8 cellular contexts compared by ENCODE assay signal in the genomic region with DNA sequence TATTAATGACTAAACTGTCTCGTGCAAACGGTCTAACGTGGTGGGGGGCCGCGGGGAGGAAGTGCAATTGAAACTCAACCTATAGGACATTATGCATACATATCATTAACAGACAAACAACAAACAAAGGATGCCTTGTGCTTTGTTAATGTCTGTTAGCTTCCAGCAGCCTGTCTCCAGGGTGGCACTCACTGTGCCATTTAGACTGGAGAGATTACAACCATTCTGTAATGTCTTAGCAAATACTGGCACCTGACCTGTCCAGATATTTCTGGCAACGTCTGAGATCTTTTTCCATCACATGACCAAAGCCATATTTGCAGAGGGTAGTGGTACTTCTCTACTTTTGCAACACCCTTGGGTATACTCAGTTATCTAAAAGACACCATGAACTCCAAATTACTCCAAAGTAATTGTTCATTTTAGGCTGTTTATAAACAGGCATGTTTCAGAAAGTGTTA. TPM values are rescaled to one million over a fixed set of nuclear protein-coding genes. Genes with fewer than 3 reads are reported as not detected.
A peak's percentile ranks its signal among the peaks of the same experiment; 100 is the strongest.
DNase-seq lines count a peak whose midpoint lies in the region; ATAC-seq and TF ChIP-seq lines count a peak whose summit lies in the region.

No MANE protein-coding gene starts in this region.

- peaks cover 3 to 53% (median 10%) of the 10 kb centered on the region in 4 donors for H3K4me1 ChIP-seq in tibial nerve

- peak overlapping the region; percentile 75 for H3K4me3 Mint-ChIP-seq in activated CD4-positive, alpha-beta T cell treated with anti-CD3 and anti-CD28 coated beads, Interleukin-2, amount 10 ng/mL, durations not matched to agents 24 days and 14 days
- H3K4me3 Mint-ChIP-seq in activated naive CD8-positive, alpha-beta T cell = peak overlapping the region; percentile 84

- H3K27ac Mint-ChIP-seq in activated CD4-positive, alpha-beta T cell treated with anti-CD3 and anti-CD28 coated beads, Interleukin-2, amount 10 ng/mL, durations not matched to agents 24 days and 14 days = no peak overlapping the region
- H3K27ac Mint-ChIP-seq in activated naive CD8-positive, alpha-beta T cell = no peak overlapping the region

- no peaks in the 10 kb centered on the region for H3K36me3 Mint-ChIP-seq in activated CD4-positive, alpha-beta T cell treated with anti-CD3 and anti-CD28 coated beads, Interleukin-2, amount 10 ng/mL, durations not matched to agents 24 days and 14 days (ENCODE audit: low read depth)
- no peaks in the 10 kb centered on the region for H3K36me3 Mint-ChIP-seq in activated naive CD8-positive, alpha-beta T cell

- H3K9me3 ChIP-seq in tibial nerve = no peaks in the 10 kb centered on the region

- peaks cover 6% of the 10 kb centered on the region for H3K4me1 Mint-ChIP-seq in activated CD4-positive, alpha-beta T cell treated with anti-CD3 and anti-CD28 coated beads, Interleukin-2, amount 10 ng/mL, durations not matched to agents 24 days and 14 days
- H3K4me1 Mint-ChIP-seq in activated naive CD8-positive, alpha-beta T cell (ENCODE audit: low read depth) = peaks cover 11% of the 10 kb centered on the region

- H3K36me3 ChIP-seq in tibial nerve = no peaks in the 10 kb centered on the region

- H3K27ac ChIP-seq in tibial nerve = peak overlapping the region; percentile 91 to 95 (median 92)

- ATAC-seq in left lobe of liver = peak; percentile 34
- no peak for ATAC-seq in GM21528 (IDR thresholded peaks at IDR 0.05; ENCODE audit: low FRiP score, unreplicated experiment)

- no peaks in the 10 kb centered on the region for H3K27me3 ChIP-seq in tibial nerve

- peaks cover 78% of the 10 kb centered on the region for H3K27me3 Mint-ChIP-seq in activated CD4-positive, alpha-beta T cell treated with anti-CD3 and anti-CD28 coated beads, Interleukin-2, amount 10 ng/mL, durations not matched to agents 24 days and 14 days
- peaks cover 20% of the 10 kb centered on the region for H3K27me3 Mint-ChIP-seq in activated naive CD8-positive, alpha-beta T cell

- TF ChIP-seq CTCF in tibial nerve (IDR thresholded peaks at IDR 0.05) = no peak

- no peak for DNase-seq in activated CD4-positive, alpha-beta T cell treated with anti-CD3 and anti-CD28 coated beads, Interleukin-2, amount 10 ng/mL, durations not matched to agents 24 days and 14 days
- DNase-seq in activated CD4-positive, alpha-beta T cell treated with anti-CD3 and anti-CD28 coated beads for 48 hours = no peak
- peak; percentile 54 for DNase-seq in left lobe of liver (ENCODE audit: low spot score)
- peak in 1 of 2 donors; percentile 59 for DNase-seq in tibial nerve (ENCODE audit: low spot score in 2 of 2)
- DNase-seq in activated CD4-positive, CD25-positive, alpha-beta regulatory T cell treated with anti-CD3 and anti-CD28 coated beads, Interleukin-2, amount 50 U/mL, for 72 hours = no peak
- DNase-seq in activated CD4-positive, alpha-beta T cell treated with anti-CD3 and anti-CD28 coated beads, Interleukin-2, amount 50 U/mL, for 1 hour = no peak

- peak overlapping the region in 2 of 4 donors; percentile 46 to 64 for H3K4me3 ChIP-seq in tibial nerve

- WGBS in tibial nerve, 2 donors = 20 to 29% methylated on average over 6 of the region's 6 CpGs

- no peaks in the 10 kb centered on the region for H3K9me3 Mint-ChIP-seq in activated CD4-positive, alpha-beta T cell treated with anti-CD3 and anti-CD28 coated beads, Interleukin-2, amount 10 ng/mL, durations not matched to agents 24 days and 14 days
- no peaks in the 10 kb centered on the region for H3K9me3 Mint-ChIP-seq in activated naive CD8-positive, alpha-beta T cell (ENCODE audit: low read depth)

- intact Hi-C loops in activated CD4-positive, alpha-beta T cell treated with anti-CD3 and anti-CD28 coated beads, Interleukin-2, amount 10 ng/mL, durations not matched to agents 24 days and 14 days (cut with micrococcal nuclease) = loop anchor here (10.0 kb wide), 1 partner anchor 412 kb away; no protein-coding TSS in a partner anchor

- peak in 1 of 2 donors; percentile 14 for TF ChIP-seq POLR2A in tibial nerve (IDR thresholded peaks at IDR 0.05)

- TF ChIP-seq EP300 in tibial nerve (IDR thresholded peaks at IDR 0.05) = peak in 1 of 2 donors; percentile 72

RNA-seq across cellular contexts. Expression of gene BHLHE41, which starts 11.6 kb away (rescaled TPM):
- total RNA-seq in activated CD4-positive, alpha-beta T cell treated with anti-CD3 and anti-CD28 coated beads, Interleukin-2, amount 10 ng/mL, durations not matched to agents 24 days and 14 days = not detected in 2 replicates
- total RNA-seq in left lobe of liver (1.9 TPM), tibial nerve (10 to 100 TPM in 2 of 4 donors, 1 to 10 TPM in 2; 6.5 to 12.7 (median 9.9) TPM)
